Comparison of ENCODE assay signal across 8 cellular contexts in the genomic region with DNA sequence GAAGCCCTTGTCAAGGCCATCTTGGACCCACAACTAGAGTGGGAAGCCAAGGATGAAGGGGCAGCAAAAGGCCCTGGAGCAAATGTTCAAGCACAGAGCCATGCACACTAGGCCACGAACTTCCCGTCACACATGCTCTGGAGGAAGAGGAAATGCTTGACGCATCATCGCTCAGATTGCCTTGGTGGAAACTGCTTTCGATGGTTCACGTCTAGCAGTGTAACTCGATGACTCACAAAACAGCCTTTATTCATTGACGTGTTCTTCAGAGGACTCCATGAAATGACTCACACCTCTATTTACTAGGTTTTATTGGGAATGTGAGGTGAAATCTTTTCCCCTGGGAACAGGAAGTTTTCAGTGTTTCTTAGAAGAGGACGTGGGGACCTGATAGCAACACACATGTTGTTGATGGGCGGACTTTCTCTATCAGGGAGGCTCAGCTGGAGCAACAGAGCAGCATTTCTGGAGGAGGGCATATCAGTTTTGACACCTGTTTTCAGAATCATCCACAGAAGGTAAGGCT.
DNase-seq lines count a peak whose midpoint lies in the region; ATAC-seq, FAIRE-seq and TF ChIP-seq lines count a peak whose summit lies in the region.

No MANE protein-coding gene starts in this region.

- peaks cover 3% of the 10 kb centered on the region for H3K36me3 Mint-ChIP-seq in activated T-helper 2 cell treated with anti-CD3 and anti-CD28 coated beads, Interferon-gamma antibody, Interleukin-2, Interleukin-4, amounts not matched to agents 10 μg/mL and 5 μg/mL and 100 μg/mL, durations not matched to agents 14 hours and 24 hours and 36 hours (ENCODE audit: low read depth)

- no peaks in the 10 kb centered on the region for H3K9me3 Mint-ChIP-seq in activated T-helper 2 cell treated with anti-CD3 and anti-CD28 coated beads, Interferon-gamma antibody, Interleukin-2, Interleukin-4, amounts not matched to agents 10 μg/mL and 5 μg/mL and 100 μg/mL, durations not matched to agents 14 hours and 24 hours and 36 hours

- H3K27me3 ChIP-seq in HL-60 (ENCODE audit: insufficient read depth, poor library complexity, severe bottlenecking) (no peaks in the 10 kb centered on the region), HepG2 (ENCODE audit: control insufficient read depth in 1 of 2, insufficient read depth in 2 of 2, low read length in 2 of 2) (0 out of 5 replicates have a peak, but pooled peaks cover 0 to 1% of the 10 kb centered on the region in 2 experiments), spleen (replicated peaks in 1 of 7) (peaks cover 0 to 4% (median 0%) of the 10 kb centered on the region in 7 donors)

- CTCF ChIA-PET in HepG2 (lab: Yijun Ruan, JAX; ENCODE audit: low intra/inter-chr PET ratio, low total read pairs) = no interaction called here

- H3K9me3 ChIP-seq in HepG2 (ENCODE audit: low read length) (no peaks in the 10 kb centered on the region), spleen (no peaks in the 10 kb centered on the region)

- in situ Hi-C loops in HepG2 (cut with HindIII; ENCODE audit: extremely low pct_ligation_motif_present, low pct_unique_long_range_greater_than_20kb) = no loop called here

- TF ChIP-seq CTCF in HL-60 (IDR thresholded peaks at IDR 0.05; ENCODE audit: insufficient read depth, low read length) = no peak
- no peak for TF ChIP-seq CTCF in HepG2 (CRISPR knock-in tag; IDR thresholded peaks at IDR 0.05)
- no peak for TF ChIP-seq CTCF in D721Med (IDR thresholded peaks at IDR 0.05; ENCODE audit: insufficient read depth, missing control alignments)
- no peak for TF ChIP-seq CTCF in spleen (IDR thresholded peaks at IDR 0.05 in 8 of 11, conservative IDR thresholded peaks at IDR 0.05 in 3 of 11)

- H3K4me3 Mint-ChIP-seq in activated T-helper 2 cell treated with anti-CD3 and anti-CD28 coated beads, Interferon-gamma antibody, Interleukin-2, Interleukin-4, amounts not matched to agents 10 μg/mL and 5 μg/mL and 100 μg/mL, durations not matched to agents 14 hours and 24 hours and 36 hours (ENCODE audit: low read depth) = no peak overlapping the region

- no peak overlapping the region for H3K4me2 ChIP-seq in HepG2 (ENCODE audit: low read depth, low read length)

- FAIRE-seq in HepG2 (lab: Jason Lieb, UNC) (no peak), D721Med (lab: Jason Lieb, UNC) (no peak)

- POLR2A ChIA-PET in HepG2 (lab: Yijun Ruan, JAX) = no interaction called here

- intact Hi-C loops in activated T-helper 2 cell treated with anti-CD3 and anti-CD28 coated beads, Interferon-gamma antibody, Interleukin-2, Interleukin-4, amounts not matched to agents 10 μg/mL and 5 μg/mL and 100 μg/mL, durations not matched to agents 14 hours and 24 hours and 36 hours (cut with micrococcal nuclease) = loop anchor here (2.0 to 5.0 kb wide), 3 partner anchors 37 to 60 kb away; no protein-coding TSS in a partner anchor
- intact Hi-C loops in HepG2 (cut with micrococcal nuclease; ENCODE audit: unreplicated experiment) = no loop called here
- intact Hi-C loops in spleen (cut with DNase I; ENCODE audit: low total_unique reads) = no loop called here

- H3K27ac Mint-ChIP-seq in activated T-helper 2 cell treated with anti-CD3 and anti-CD28 coated beads, Interferon-gamma antibody, Interleukin-2, Interleukin-4, amounts not matched to agents 10 μg/mL and 5 μg/mL and 100 μg/mL, durations not matched to agents 14 hours and 24 hours and 36 hours = peak overlapping the region; percentile 82

- DNase-seq in AG20443 (ENCODE audit: low spot score) (peak; percentile 78), HL-60 (ENCODE audit: low read depth in 1 of 2, low spot score in 1 of 2) (peak; percentile 68 to 82), HepG2 (ENCODE audit: low spot score) (peak; percentile 10), D721Med (ENCODE audit: insufficient read length, low spot score) (no peak), spleen (no peak)
- no peak for DNase-seq in activated T-helper 2 cell treated with anti-CD3 and anti-CD28 coated beads, Interferon-gamma antibody, Interleukin-2, Interleukin-4, amounts not matched to agents 10 μg/mL and 5 μg/mL and 100 μg/mL, durations not matched to agents 14 hours and 24 hours and 36 hours (ENCODE audit: low spot score)

- H3K79me2 ChIP-seq in HepG2 (ENCODE audit: insufficient read depth, low read length) = no peaks in the 10 kb centered on the region

- H3K27me3 Mint-ChIP-seq in activated T-helper 2 cell treated with anti-CD3 and anti-CD28 coated beads, Interferon-gamma antibody, Interleukin-2, Interleukin-4, amounts not matched to agents 10 μg/mL and 5 μg/mL and 100 μg/mL, durations not matched to agents 14 hours and 24 hours and 36 hours (ENCODE audit: low read depth) = peaks cover 6% of the 10 kb centered on the region

- BruUV-seq in HepG2 (replicated peaks; lab: Mats Ljungman, UMichigan) = no TSS peak

- H3K9ac ChIP-seq in HepG2 (ENCODE audit: insufficient read depth, low read depth, low read length) = no peak overlapping the region

- no peak overlapping the region for H3K4me3 ChIP-seq in HL-60 (replicated peaks; ENCODE audit: insufficient read depth, low read length)
- H3K4me3 ChIP-seq in HepG2 (replicated peaks in 1 of 3; ENCODE audit: insufficient read depth in 1 of 3, low read depth in 2 of 3, low read length in 3 of 3) = no peak overlapping the region
- H3K4me3 ChIP-seq in spleen = no peak overlapping the region

- H3K4me1 Mint-ChIP-seq in activated T-helper 2 cell treated with anti-CD3 and anti-CD28 coated beads, Interferon-gamma antibody, Interleukin-2, Interleukin-4, amounts not matched to agents 10 μg/mL and 5 μg/mL and 100 μg/mL, durations not matched to agents 14 hours and 24 hours and 36 hours (ENCODE audit: low read depth) = peaks cover 16% of the 10 kb centered on the region

- TF ChIP-seq EP300 in HepG2 (IDR thresholded peaks at IDR 0.05; ENCODE audit: low read depth in 2 of 2, low read length in 2 of 2) = no peak
- no peak for TF ChIP-seq EP300 in HepG2 (CRISPR knock-in tag; IDR thresholded peaks at IDR 0.05; ENCODE audit: borderline replicate concordance)

- no peak for ATAC-seq in HepG2
- no peak for ATAC-seq in HG03571 (IDR thresholded peaks at IDR 0.05; ENCODE audit: unreplicated experiment)
- no peak for ATAC-seq in HG03565 (IDR thresholded peaks at IDR 0.05; ENCODE audit: unreplicated experiment)

- H3K4me1 ChIP-seq in HepG2 (ENCODE audit: insufficient read depth, low read length) = no peaks in the 10 kb centered on the region
- H3K4me1 ChIP-seq in spleen = peaks cover 0 to 12% (median 0%) of the 10 kb centered on the region in 6 donors

- H2AFZ ChIP-seq in HepG2 (ENCODE audit: low read length) = no peak overlapping the region

- TF ChIP-seq POLR2A in HepG2 (IDR thresholded peaks at IDR 0.05; ENCODE audit: insufficient read depth in 1 of 2, low read depth in 2 of 2, low read length in 2 of 2) (no peak), spleen (IDR thresholded peaks at IDR 0.05) (no peak)

- 42% methylated on average over 10 of the region's 10 CpGs for WGBS in HepG2 (ENCODE audit: low lambda C conversion rate)
- WGBS in spleen, 5 donors = 24 to 43% (median 32%) methylated on average over 10 of the region's 10 CpGs

- H3K27ac ChIP-seq in HL-60 (replicated peaks) = no peak overlapping the region
- no peak overlapping the region for H3K27ac ChIP-seq in HepG2 (ENCODE audit: extremely low read length, insufficient read depth, low read length)
- H3K27ac ChIP-seq in spleen = peak overlapping the region in 4 of 8 donors; percentile 52 to 73 (median 60)

- H4K20me1 ChIP-seq in HepG2 (ENCODE audit: insufficient read depth, low read length) = no peaks in the 10 kb centered on the region

- no peaks in the 10 kb centered on the region for H3K36me3 ChIP-seq in HepG2 (replicated peaks in 1 of 2; ENCODE audit: control insufficient read depth in 1 of 2, insufficient read depth in 2 of 2, low read length in 2 of 2)
- H3K36me3 ChIP-seq in spleen = no peaks in the 10 kb centered on the region

- TF ChIP-seq RAD21 in HepG2 (CRISPR knock-in tag; IDR thresholded peaks at IDR 0.05) = no peak

TF ChIP-seq in HepG2, 621 proteins besides CTCF, POLR2A, EP300 and RAD21:
- TF ChIP-seq ELF3 (CRISPR knock-in tag; IDR thresholded peaks at IDR 0.05) (no peak), ZBTB21 (CRISPR knock-in tag; IDR thresholded peaks at IDR 0.05) (peak; percentile 44; the same call in 1 of the 2 replicates), AKAP8 (CRISPR knock-in tag; IDR thresholded peaks at IDR 0.05) (no peak), ZNF362 (CRISPR knock-in tag; IDR thresholded peaks at IDR 0.05; ENCODE audit: borderline replicate concordance) (no peak), FOSL2 (CRISPR knock-in tag; IDR thresholded peaks at IDR 0.05) (peak; percentile 56), CREB1 (IDR thresholded peaks at IDR 0.05) (peak; percentile 61; the same call in 1 of the 2 replicates), CREB1 (CRISPR knock-in tag; IDR thresholded peaks at IDR 0.05) (no peak)

Comparison
In these comparisons a context has a peak if more than half of its experiments do, and no peak if none do; other contexts are left out.
1. DNase-seq: peak in AG20443 (single experiment), HL-60 (2 of 2) and HepG2 (single experiment); none in activated T-helper 2 cell treated with anti-CD3 and anti-CD28 coated beads, Interferon-gamma antibody, Interleukin-2, Interleukin-4, amounts not matched to agents 10 μg/mL and 5 μg/mL and 100 μg/mL, durations not matched to agents 14 hours and 24 hours and 36 hours (single experiment), D721Med (single experiment) and spleen (single experiment).